Comparison of ENCODE assay signal across 1 cellular context in the genomic region with DNA sequence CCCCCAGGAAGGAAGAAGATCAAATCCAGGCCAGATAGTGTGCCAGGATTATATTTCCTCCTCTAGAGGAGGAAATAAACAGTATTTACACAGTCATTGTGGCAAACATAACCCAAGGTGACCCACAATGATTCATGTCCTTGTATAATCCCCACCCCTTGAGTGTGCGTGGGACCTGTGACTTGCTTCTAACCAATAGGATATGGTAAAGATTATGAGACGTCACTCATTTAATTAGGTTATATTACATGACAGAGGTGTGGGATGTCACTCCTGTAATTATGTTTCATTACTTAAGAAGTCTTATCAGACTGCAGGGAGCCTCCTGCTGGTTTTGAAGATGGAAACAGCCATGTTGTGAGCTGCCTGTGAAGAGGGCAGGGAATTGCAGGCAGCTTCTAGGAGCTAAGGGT.
A peak's percentile ranks its signal among the peaks of the same experiment; 100 is the strongest.
TF ChIP-seq lines count a peak whose summit lies in the region.

No MANE protein-coding gene starts in this region.

TF ChIP-seq in HEK293, 187 proteins besides CTCF, POLR2A, EP300 and RAD21 (continued from another document and continues in another):
- peak; percentile 62; the same call in 1 of the 2 replicates for TF ChIP-seq ZNF140 (tag by site-specific recombination; IDR thresholded peaks at IDR 0.05)
- peak; percentile 25; the same call in 1 of the 2 replicates for TF ChIP-seq BCL11B (tag by site-specific recombination; IDR thresholded peaks at IDR 0.05; ENCODE audit: low read depth)
- TF ChIP-seq OVOL3 (tag by site-specific recombination; IDR thresholded peaks at IDR 0.05), result 0 out of 2 replicates have a peak, but pooled peaks have one; percentile 9
- TF ChIP-seq ZNF354C (tag by site-specific recombination; IDR thresholded peaks at IDR 0.05; ENCODE audit: borderline replicate concordance, low read depth), result no peak
- peak; percentile 75 for TF ChIP-seq ZNF843 (tag by site-specific recombination; IDR thresholded peaks at IDR 0.05)
- TF ChIP-seq ZFHX2 (tag by site-specific recombination; conservative IDR thresholded peaks at IDR 0.05), result peak; percentile 94
- 0 out of 2 replicates have a peak, but pooled peaks have one; percentile 14 for TF ChIP-seq FEZF1 (tag by site-specific recombination; IDR thresholded peaks at IDR 0.05)
- TF ChIP-seq ZNF311 (tag by site-specific recombination; IDR thresholded peaks at IDR 0.05; ENCODE audit: borderline replicate concordance), result no peak
- TF ChIP-seq, protein P1, sequence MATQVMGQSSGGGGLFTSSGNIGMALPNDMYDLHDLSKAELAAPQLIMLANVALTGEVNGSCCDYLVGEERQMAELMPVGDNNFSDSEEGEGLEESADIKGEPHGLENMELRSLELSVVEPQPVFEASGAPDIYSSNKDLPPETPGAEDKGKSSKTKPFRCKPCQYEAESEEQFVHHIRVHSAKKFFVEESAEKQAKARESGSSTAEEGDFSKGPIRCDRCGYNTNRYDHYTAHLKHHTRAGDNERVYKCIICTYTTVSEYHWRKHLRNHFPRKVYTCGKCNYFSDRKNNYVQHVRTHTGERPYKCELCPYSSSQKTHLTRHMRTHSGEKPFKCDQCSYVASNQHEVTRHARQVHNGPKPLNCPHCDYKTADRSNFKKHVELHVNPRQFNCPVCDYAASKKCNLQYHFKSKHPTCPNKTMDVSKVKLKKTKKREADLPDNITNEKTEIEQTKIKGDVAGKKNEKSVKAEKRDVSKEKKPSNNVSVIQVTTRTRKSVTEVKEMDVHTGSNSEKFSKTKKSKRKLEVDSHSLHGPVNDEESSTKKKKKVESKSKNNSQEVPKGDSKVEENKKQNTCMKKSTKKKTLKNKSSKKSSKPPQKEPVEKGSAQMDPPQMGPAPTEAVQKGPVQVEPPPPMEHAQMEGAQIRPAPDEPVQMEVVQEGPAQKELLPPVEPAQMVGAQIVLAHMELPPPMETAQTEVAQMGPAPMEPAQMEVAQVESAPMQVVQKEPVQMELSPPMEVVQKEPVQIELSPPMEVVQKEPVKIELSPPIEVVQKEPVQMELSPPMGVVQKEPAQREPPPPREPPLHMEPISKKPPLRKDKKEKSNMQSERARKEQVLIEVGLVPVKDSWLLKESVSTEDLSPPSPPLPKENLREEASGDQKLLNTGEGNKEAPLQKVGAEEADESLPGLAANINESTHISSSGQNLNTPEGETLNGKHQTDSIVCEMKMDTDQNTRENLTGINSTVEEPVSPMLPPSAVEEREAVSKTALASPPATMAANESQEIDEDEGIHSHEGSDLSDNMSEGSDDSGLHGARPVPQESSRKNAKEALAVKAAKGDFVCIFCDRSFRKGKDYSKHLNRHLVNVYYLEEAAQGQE (tag by site-specific recombination; IDR thresholded peaks at IDR 0.05), result no peak
- TF ChIP-seq ZNF391 (tag by site-specific recombination; IDR thresholded peaks at IDR 0.05; ENCODE audit: borderline replicate concordance, low read depth), result no peak
- 0 out of 2 replicates have a peak, but pooled peaks have one; percentile 11 for TF ChIP-seq ZBTB17 (tag by site-specific recombination; IDR thresholded peaks at IDR 0.05)
- no peak for TF ChIP-seq ZNF561 (tag by site-specific recombination; IDR thresholded peaks at IDR 0.05; ENCODE audit: borderline replicate concordance)
- peak; percentile 94 for TF ChIP-seq GLIS1 (tag by site-specific recombination; IDR thresholded peaks at IDR 0.05)
- TF ChIP-seq ZNF701 (tag by site-specific recombination; IDR thresholded peaks at IDR 0.05), result no peak
- peak; percentile 12 for TF ChIP-seq ZNF529 (tag by site-specific recombination; IDR thresholded peaks at IDR 0.05; ENCODE audit: insufficient replicate concordance)
- TF ChIP-seq ZIC2 (tag by site-specific recombination; IDR thresholded peaks at IDR 0.05), result peak; percentile 48
- TF ChIP-seq YY2 (tag by site-specific recombination; IDR thresholded peaks at IDR 0.05), result 0 out of 2 replicates have a peak, but pooled peaks have one; percentile 28
- TF ChIP-seq HOXD13 (CRISPR knock-in tag; IDR thresholded peaks at IDR 0.05; ENCODE audit: borderline replicate concordance), result no peak
- TF ChIP-seq ZNF239 (tag by site-specific recombination; IDR thresholded peaks at IDR 0.05), result no peak
- no peak for TF ChIP-seq ZNF677 (tag by site-specific recombination; IDR thresholded peaks at IDR 0.05)
- TF ChIP-seq ZNF768 (tag by site-specific recombination; IDR thresholded peaks at IDR 0.05), result no peak
- no peak for TF ChIP-seq ZNF23 (tag by site-specific recombination; IDR thresholded peaks at IDR 0.05; ENCODE audit: borderline replicate concordance)
- peak; percentile 15; the same call in 1 of the 2 replicates for TF ChIP-seq GLI2 (tag by site-specific recombination; IDR thresholded peaks at IDR 0.05; ENCODE audit: borderline replicate concordance, low read depth)
- TF ChIP-seq ZNF629 (tag by site-specific recombination; IDR thresholded peaks at IDR 0.05), result peak; percentile 94
- TF ChIP-seq, protein P2, sequence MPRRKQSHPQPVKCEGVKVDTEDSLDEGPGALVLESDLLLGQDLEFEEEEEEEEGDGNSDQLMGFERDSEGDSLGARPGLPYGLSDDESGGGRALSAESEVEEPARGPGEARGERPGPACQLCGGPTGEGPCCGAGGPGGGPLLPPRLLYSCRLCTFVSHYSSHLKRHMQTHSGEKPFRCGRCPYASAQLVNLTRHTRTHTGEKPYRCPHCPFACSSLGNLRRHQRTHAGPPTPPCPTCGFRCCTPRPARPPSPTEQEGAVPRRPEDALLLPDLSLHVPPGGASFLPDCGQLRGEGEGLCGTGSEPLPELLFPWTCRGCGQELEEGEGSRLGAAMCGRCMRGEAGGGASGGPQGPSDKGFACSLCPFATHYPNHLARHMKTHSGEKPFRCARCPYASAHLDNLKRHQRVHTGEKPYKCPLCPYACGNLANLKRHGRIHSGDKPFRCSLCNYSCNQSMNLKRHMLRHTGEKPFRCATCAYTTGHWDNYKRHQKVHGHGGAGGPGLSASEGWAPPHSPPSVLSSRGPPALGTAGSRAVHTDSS (tag by site-specific recombination; IDR thresholded peaks at IDR 0.05), result no peak
- no peak for TF ChIP-seq ZNF37A (tag by site-specific recombination; IDR thresholded peaks at IDR 0.05)
- TF ChIP-seq HOXC10 (CRISPR knock-in tag; IDR thresholded peaks at IDR 0.05), result no peak
- TF ChIP-seq ZNF274 (IDR thresholded peaks at IDR 0.05; ENCODE audit: low read length), result no peak
- TF ChIP-seq ZNF274 (tag by site-specific recombination; IDR thresholded peaks at IDR 0.05; ENCODE audit: borderline replicate concordance), result no peak
- 0 out of 2 replicates have a peak, but pooled peaks have one; percentile 33 for TF ChIP-seq KLF10 (tag by site-specific recombination; IDR thresholded peaks at IDR 0.05)
- TF ChIP-seq, protein P3, sequence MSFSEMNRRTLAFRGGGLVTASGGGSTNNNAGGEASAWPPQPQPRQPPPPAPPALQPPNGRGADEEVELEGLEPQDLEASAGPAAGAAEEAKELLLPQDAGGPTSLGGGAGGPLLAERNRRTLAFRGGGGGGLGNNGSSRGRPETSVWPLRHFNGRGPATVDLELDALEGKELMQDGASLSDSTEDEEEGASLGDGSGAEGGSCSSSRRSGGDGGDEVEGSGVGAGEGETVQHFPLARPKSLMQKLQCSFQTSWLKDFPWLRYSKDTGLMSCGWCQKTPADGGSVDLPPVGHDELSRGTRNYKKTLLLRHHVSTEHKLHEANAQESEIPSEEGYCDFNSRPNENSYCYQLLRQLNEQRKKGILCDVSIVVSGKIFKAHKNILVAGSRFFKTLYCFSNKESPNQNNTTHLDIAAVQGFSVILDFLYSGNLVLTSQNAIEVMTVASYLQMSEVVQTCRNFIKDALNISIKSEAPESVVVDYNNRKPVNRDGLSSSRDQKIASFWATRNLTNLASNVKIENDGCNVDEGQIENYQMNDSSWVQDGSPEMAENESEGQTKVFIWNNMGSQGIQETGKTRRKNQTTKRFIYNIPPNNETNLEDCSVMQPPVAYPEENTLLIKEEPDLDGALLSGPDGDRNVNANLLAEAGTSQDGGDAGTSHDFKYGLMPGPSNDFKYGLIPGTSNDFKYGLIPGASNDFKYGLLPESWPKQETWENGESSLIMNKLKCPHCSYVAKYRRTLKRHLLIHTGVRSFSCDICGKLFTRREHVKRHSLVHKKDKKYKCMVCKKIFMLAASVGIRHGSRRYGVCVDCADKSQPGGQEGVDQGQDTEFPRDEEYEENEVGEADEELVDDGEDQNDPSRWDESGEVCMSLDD (tag by site-specific recombination; IDR thresholded peaks at IDR 0.05), result no peak
- TF ChIP-seq, protein P4, sequence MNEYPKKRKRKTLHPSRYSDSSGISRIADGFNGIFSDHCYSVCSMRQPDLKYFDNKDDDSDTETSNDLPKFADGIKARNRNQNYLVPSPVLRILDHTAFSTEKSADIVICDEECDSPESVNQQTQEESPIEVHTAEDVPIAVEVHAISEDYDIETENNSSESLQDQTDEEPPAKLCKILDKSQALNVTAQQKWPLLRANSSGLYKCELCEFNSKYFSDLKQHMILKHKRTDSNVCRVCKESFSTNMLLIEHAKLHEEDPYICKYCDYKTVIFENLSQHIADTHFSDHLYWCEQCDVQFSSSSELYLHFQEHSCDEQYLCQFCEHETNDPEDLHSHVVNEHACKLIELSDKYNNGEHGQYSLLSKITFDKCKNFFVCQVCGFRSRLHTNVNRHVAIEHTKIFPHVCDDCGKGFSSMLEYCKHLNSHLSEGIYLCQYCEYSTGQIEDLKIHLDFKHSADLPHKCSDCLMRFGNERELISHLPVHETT (tag by site-specific recombination; IDR thresholded peaks at IDR 0.05), result no peak
- peak; percentile 53; the same call in 1 of the 2 replicates for TF ChIP-seq EGR2 (tag by site-specific recombination; IDR thresholded peaks at IDR 0.05; ENCODE audit: low read depth)
- no peak for TF ChIP-seq ZNF473 (tag by site-specific recombination; IDR thresholded peaks at IDR 0.05)
- no peak for TF ChIP-seq ZNF777 (tag by site-specific recombination; IDR thresholded peaks at IDR 0.05; ENCODE audit: borderline replicate concordance)
- peak; percentile 84 for TF ChIP-seq ZNF24 (tag by site-specific recombination; IDR thresholded peaks at IDR 0.05)
- 0 out of 2 replicates have a peak, but pooled peaks have one; percentile 32 for TF ChIP-seq ZSCAN23 (tag by site-specific recombination; IDR thresholded peaks at IDR 0.05)
- TF ChIP-seq ZNF184 (tag by site-specific recombination; IDR thresholded peaks at IDR 0.05), result no peak
- no peak for TF ChIP-seq ZNF175 (tag by site-specific recombination; IDR thresholded peaks at IDR 0.05)
- TF ChIP-seq ZNF324 (tag by site-specific recombination; IDR thresholded peaks at IDR 0.05), result 0 out of 2 replicates have a peak, but pooled peaks have one; percentile 41
- TF ChIP-seq KLF8 (tag by site-specific recombination; IDR thresholded peaks at IDR 0.05), result 0 out of 2 replicates have a peak, but pooled peaks have one; percentile 43
- no peak for TF ChIP-seq ZNF530 (tag by site-specific recombination; IDR thresholded peaks at IDR 0.05; ENCODE audit: low read depth)
- TF ChIP-seq, protein P5, sequence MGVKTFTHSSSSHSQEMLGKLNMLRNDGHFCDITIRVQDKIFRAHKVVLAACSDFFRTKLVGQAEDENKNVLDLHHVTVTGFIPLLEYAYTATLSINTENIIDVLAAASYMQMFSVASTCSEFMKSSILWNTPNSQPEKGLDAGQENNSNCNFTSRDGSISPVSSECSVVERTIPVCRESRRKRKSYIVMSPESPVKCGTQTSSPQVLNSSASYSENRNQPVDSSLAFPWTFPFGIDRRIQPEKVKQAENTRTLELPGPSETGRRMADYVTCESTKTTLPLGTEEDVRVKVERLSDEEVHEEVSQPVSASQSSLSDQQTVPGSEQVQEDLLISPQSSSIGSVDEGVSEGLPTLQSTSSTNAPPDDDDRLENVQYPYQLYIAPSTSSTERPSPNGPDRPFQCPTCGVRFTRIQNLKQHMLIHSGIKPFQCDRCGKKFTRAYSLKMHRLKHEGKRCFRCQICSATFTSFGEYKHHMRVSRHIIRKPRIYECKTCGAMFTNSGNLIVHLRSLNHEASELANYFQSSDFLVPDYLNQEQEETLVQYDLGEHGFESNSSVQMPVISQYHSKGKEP (tag by site-specific recombination; IDR thresholded peaks at IDR 0.05), result no peak
- TF ChIP-seq SP7 (tag by site-specific recombination; IDR thresholded peaks at IDR 0.05), result peak; percentile 97
- TF ChIP-seq ZNF366 (tag by site-specific recombination; conservative IDR thresholded peaks at IDR 0.05), result peak; percentile 62
- TF ChIP-seq, protein P6, sequence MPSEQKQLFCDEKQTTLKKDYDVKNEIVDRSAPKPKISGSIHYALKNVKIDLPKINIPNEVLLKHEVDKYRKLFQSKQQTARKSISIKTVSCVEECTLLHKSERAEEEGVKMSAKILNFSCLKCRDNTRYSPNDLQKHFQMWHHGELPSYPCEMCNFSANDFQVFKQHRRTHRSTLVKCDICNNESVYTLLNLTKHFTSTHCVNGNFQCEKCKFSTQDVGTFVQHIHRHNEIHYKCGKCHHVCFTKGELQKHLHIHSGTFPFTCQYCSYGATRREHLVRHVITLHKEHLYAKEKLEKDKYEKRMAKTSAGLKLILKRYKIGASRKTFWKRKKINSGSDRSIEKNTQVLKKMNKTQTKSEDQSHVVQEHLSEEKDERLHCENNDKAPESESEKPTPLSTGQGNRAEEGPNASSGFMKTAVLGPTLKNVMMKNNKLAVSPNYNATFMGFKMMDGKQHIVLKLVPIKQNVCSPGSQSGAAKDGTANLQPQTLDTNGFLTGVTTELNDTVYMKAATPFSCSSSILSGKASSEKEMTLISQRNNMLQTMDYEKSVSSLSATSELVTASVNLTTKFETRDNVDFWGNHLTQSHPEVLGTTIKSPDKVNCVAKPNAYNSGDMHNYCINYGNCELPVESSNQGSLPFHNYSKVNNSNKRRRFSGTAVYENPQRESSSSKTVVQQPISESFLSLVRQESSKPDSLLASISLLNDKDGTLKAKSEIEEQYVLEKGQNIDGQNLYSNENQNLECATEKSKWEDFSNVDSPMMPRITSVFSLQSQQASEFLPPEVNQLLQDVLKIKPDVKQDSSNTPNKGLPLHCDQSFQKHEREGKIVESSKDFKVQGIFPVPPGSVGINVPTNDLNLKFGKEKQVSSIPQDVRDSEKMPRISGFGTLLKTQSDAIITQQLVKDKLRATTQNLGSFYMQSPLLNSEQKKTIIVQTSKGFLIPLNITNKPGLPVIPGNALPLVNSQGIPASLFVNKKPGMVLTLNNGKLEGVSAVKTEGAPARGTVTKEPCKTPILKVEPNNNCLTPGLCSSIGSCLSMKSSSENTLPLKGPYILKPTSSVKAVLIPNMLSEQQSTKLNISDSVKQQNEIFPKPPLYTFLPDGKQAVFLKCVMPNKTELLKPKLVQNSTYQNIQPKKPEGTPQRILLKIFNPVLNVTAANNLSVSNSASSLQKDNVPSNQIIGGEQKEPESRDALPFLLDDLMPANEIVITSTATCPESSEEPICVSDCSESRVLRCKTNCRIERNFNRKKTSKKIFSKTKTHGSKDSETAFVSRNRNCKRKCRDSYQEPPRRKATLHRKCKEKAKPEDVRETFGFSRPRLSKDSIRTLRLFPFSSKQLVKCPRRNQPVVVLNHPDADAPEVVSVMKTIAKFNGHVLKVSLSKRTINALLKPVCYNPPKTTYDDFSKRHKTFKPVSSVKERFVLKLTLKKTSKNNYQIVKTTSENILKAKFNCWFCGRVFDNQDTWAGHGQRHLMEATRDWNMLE (tag by site-specific recombination; conservative IDR thresholded peaks at IDR 0.05; ENCODE audit: low read depth), result no peak
- peak; percentile 85 for TF ChIP-seq OSR2 (tag by site-specific recombination; IDR thresholded peaks at IDR 0.05)
- TF ChIP-seq ZNF404 (tag by site-specific recombination; IDR thresholded peaks at IDR 0.05), result no peak
